In genomic region chr5:73426034-73426433, GRCh38 we compare ENCODE assay signal across 29 cellular contexts. TPM values are rescaled to one million over a fixed set of nuclear protein-coding genes. Genes with fewer than 3 reads are reported as not detected.
"Had no signal": no experiment of that assay in that cellular context is flagged by ENCODE, and none has a peak within 500 bp of the region (broad histone marks: within the 10 kb centered on the region; RNA-seq: fewer than 3 reads in every experiment).

No MANE protein-coding gene starts in this region.

- H3K9me3 ChIP-seq: ascending aorta, gastrocnemius medialis, heart left ventricle had no signal

- H3K36me3 ChIP-seq: ascending aorta, gastrocnemius medialis, heart left ventricle had no signal

- ATAC-seq: activated naive CD4-positive, alpha-beta T cell treated with anti-CD3 and anti-CD28 coated beads, Interleukin-2, amount 50 U/mL, for 72 hours; activated T-cell treated with anti-CD3 and anti-CD28 coated beads, Interleukin-2, amount 50 U/mL, for 72 hours; effector memory CD8-positive, alpha-beta T cell; esophagus mucosa; gastrocnemius medialis; heart left ventricle; T-helper 17 cell; WTC11 had no signal

- H3K27me3 ChIP-seq: ascending aorta had no signal

- H3K27ac ChIP-seq: ascending aorta, gastrocnemius medialis, heart left ventricle had no signal

- DNase-seq: activated CD4-positive, alpha-beta memory T cell treated with anti-CD3 and anti-CD28 coated beads, Interleukin-2, amount 10 ng/mL, durations not matched to agents 7 days and 5 days; activated CD4-positive, alpha-beta T cell treated with anti-CD3 and anti-CD28 coated beads for 1 hour; activated CD4-positive, alpha-beta T cell treated with anti-CD3 and anti-CD28 coated beads for 4 hours; activated CD4-positive, alpha-beta T cell treated with anti-CD3 and anti-CD28 coated beads, Interleukin-2, amount 10 ng/mL, durations not matched to agents 7 days and 5 days; activated CD4-positive, alpha-beta T cell treated with anti-CD3 and anti-CD28 coated beads, Interleukin-2, amount 50 U/mL, for 4 hours; activated CD8-positive, alpha-beta memory T cell treated with anti-CD3 and anti-CD28 coated beads, Interleukin-2, amount 50 U/mL, for 48 hours; activated gamma-delta T cell; activated naive CD4-positive, alpha-beta T cell; activated naive CD4-positive, alpha-beta T cell treated with anti-CD3 and anti-CD28 coated beads, Interleukin-2, amount 10 ng/mL, durations not matched to agents 7 days and 5 days; activated naive CD8-positive, alpha-beta T cell treated with anti-CD3 and anti-CD28 coated beads, Interleukin-2, amount 10 ng/mL, durations not matched to agents 7 days and 5 days; activated T-cell treated with anti-CD3 and anti-CD28 coated beads for 4 hours; activated T-cell treated with anti-CD3 and anti-CD28 coated beads, Interleukin-2, amount 50 U/mL, for 24 hours; activated T-cell treated with anti-CD3 and anti-CD28 coated beads, Interleukin-2, amount 50 U/mL, for 72 hours; caudate nucleus; cortex of kidney; dermis blood vessel endothelial cell; effector CD4-positive, alpha-beta T cell; effector memory CD8-positive, alpha-beta T cell; foreskin fibroblast; gastrocnemius medialis; glutamatergic neuron; heart left ventricle; T-helper 1 cell; T-helper 17 cell; T1000 had no signal

- H3K4me3 ChIP-seq: ascending aorta, gastrocnemius medialis, heart left ventricle had no signal

- H3K4me1 ChIP-seq: ascending aorta, gastrocnemius medialis, heart left ventricle had no signal

RNA-seq across cellular contexts. Expression of gene FOXD1, which starts 22.5 kb away (rescaled TPM):
- total RNA-seq: activated CD4-positive, alpha-beta T cell treated with anti-CD3 and anti-CD28 coated beads, Interleukin-2, amount 10 ng/mL, durations not matched to agents 7 days and 5 days; T-helper 17 cell had no signal
